In the genomic region with DNA sequence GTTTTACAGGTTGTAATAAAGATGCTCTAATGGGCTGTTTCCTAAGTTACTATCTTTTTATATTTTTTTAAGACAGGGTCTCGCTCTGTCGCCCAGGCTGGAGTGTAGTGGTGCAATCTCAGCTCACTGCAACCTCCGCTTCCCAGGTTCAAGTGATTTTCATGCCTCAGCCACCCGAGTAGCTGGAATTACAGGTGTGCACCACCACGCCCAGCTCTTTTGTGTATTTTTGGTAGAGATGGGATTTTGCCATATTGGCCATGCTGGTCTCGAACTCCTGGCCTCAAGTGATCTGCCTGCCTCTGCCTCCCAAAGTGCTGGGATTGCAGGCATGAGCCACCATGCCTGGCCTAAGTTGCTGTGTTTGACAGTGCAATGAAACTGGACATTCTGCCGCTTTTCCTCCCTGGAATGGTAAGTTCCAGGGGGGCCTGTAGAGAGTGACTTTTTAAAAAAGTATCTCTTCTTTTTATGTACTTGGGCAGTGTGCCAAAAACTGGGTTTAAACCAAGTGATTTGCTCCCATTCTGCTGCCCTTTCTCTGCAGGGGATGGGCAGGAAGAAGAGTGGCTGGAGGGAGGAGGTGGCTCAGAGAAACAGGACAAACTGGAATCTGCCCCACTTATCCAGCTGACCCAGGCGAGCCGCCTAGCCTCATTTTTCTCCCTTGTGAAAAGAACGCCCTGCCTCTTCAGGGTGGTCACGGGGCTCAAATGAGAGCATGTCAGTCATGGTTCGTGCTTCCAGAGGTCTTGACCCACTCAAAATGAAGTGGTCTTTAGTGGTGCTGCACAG, we compare ENCODE assay signal across 11 cellular contexts. TPM values are rescaled to one million over a fixed set of nuclear protein-coding genes. Genes with fewer than 3 reads are reported as not detected.
DNase-seq lines count a peak whose midpoint lies in the region; ATAC-seq and TF ChIP-seq lines count a peak whose summit lies in the region.
"Had no signal": no experiment of that assay in that cellular context is flagged by ENCODE, and none has a peak within 500 bp of the region (broad histone marks: within the 10 kb centered on the region; RNA-seq: fewer than 3 reads in every experiment).

No MANE protein-coding gene starts in this region.

- H3K36me3 ChIP-seq in CD8-positive, alpha-beta T cell (ENCODE audit: insufficient read depth, low read length), result peaks cover 6% of the 10 kb centered on the region
- H3K36me3 ChIP-seq in mesenchymal stem cell (ENCODE audit: control insufficient read depth in 1 of 2, insufficient read depth in 2 of 2, low read depth in 1 of 2, low read length in 2 of 2) (peaks cover 5 to 12% of the 10 kb centered on the region in 2 experiments), right atrium auricular region (peaks cover 10% of the 10 kb centered on the region)
- H3K36me3 ChIP-seq: cardiac muscle cell had no signal

- DNase-seq in CD8-positive, alpha-beta T cell, result no peak
- DNase-seq in activated naive CD8-positive, alpha-beta T cell treated with anti-CD3 and anti-CD28 coated beads, Interleukin-2, amount 10 ng/mL, durations not matched to agents 7 days and 5 days, result no peak
- peak; percentile 77 for DNase-seq in mesenchymal stem cell
- DNase-seq in cerebellum (ENCODE audit: low spot score), result no peak
- no peak for DNase-seq in right atrium auricular region (ENCODE audit: low spot score)

- no peak overlapping the region for H3K4me3 ChIP-seq in CD8-positive, alpha-beta T cell (ENCODE audit: low read depth, low read length)
- no peak overlapping the region for H3K4me3 ChIP-seq in mesenchymal stem cell (ENCODE audit: insufficient read depth in 1 of 2, low read depth in 1 of 2, low read length in 2 of 2)
- H3K4me3 ChIP-seq in right atrium auricular region, result no peak overlapping the region
- H3K4me3 ChIP-seq: cardiac muscle cell had no signal

- no peaks in the 10 kb centered on the region for H3K9me3 ChIP-seq in CD8-positive, alpha-beta T cell (ENCODE audit: low read length)
- no peaks in the 10 kb centered on the region for H3K9me3 ChIP-seq in mesenchymal stem cell (ENCODE audit: control insufficient read depth, low read length)
- no peaks in the 10 kb centered on the region for H3K9me3 ChIP-seq in right atrium auricular region

- no peaks in the 10 kb centered on the region for H3K27me3 Mint-ChIP-seq in CD8-positive, alpha-beta T cell (ENCODE audit: low read depth)
- peaks cover 2% of the 10 kb centered on the region for H3K27me3 Mint-ChIP-seq in activated naive CD8-positive, alpha-beta T cell treated with anti-CD3 and anti-CD28 coated beads, Interleukin-2, amount 10 ng/mL, durations not matched to agents 7 days and 5 days

- WGBS in mesenchymal stem cell, result 52% methylated on average over 12 of the region's 12 CpGs

- H3K27ac ChIP-seq in CD8-positive, alpha-beta T cell (ENCODE audit: low read depth, low read length), result no peak overlapping the region
- H3K27ac ChIP-seq in mesenchymal stem cell (ENCODE audit: low read length, poor library complexity, severe bottlenecking) (peak overlapping the region; percentile 81), right atrium auricular region (no peak overlapping the region)
- H3K27ac ChIP-seq: cardiac muscle cell had no signal

- no peak overlapping the region for H2AK5ac ChIP-seq in mesenchymal stem cell (ENCODE audit: low read length, severe bottlenecking)

- CTCF ChIA-PET in CD8-positive, alpha-beta T cell (lab: Charles Lee), result interaction anchor here (1.4 kb wide), 1 partner anchor 302 kb away, joined by 5 read pairs; no protein-coding TSS in a partner anchor

- H4K8ac ChIP-seq in mesenchymal stem cell (ENCODE audit: low read length), result no peak overlapping the region

- no peak overlapping the region for H3K14ac ChIP-seq in mesenchymal stem cell (ENCODE audit: low read length in 2 of 2)

- 0 out of 2 replicates have a peak, but pooled peaks have one; percentile 6 for TF ChIP-seq RAD21 in Ishikawa (IDR thresholded peaks at IDR 0.05; ENCODE audit: low read depth)

- H3K18ac ChIP-seq in mesenchymal stem cell (ENCODE audit: low read depth in 1 of 2, low read length in 2 of 2), result no peak overlapping the region

- H3K9ac ChIP-seq in mesenchymal stem cell (ENCODE audit: low read length), result no peak overlapping the region

- H3K27ac Mint-ChIP-seq in CD8-positive, alpha-beta T cell, result no peak overlapping the region
- H3K27ac Mint-ChIP-seq in activated naive CD8-positive, alpha-beta T cell treated with anti-CD3 and anti-CD28 coated beads, Interleukin-2, amount 10 ng/mL, durations not matched to agents 7 days and 5 days, result no peak overlapping the region

- ATAC-seq in CD8-positive, alpha-beta T cell, result no peak
- no peak for ATAC-seq in activated naive CD8-positive, alpha-beta T cell treated with anti-CD3 and anti-CD28 coated beads, Interleukin-2, amount 10 ng/mL, durations not matched to agents 7 days and 5 days (ENCODE audit: low read depth)
- ATAC-seq in HG03571 (IDR thresholded peaks at IDR 0.05; ENCODE audit: unreplicated experiment) (no peak), HG02623 (IDR thresholded peaks at IDR 0.05; ENCODE audit: unreplicated experiment) (no peak)
- ATAC-seq: Panc1 had no signal

- no peak overlapping the region for H2BK5ac ChIP-seq in mesenchymal stem cell (ENCODE audit: low read depth, low read length, poor library complexity, severe bottlenecking)

- H2BK12ac ChIP-seq in mesenchymal stem cell (ENCODE audit: low read length in 2 of 2), result no peak overlapping the region

- no peak for TF ChIP-seq CTCF in CD8-positive, alpha-beta T cell (IDR thresholded peaks at IDR 0.05)
- TF ChIP-seq CTCF in right atrium auricular region (IDR thresholded peaks at IDR 0.05), result no peak

- intact Hi-C loops in CD8-positive, alpha-beta T cell (cut with DNase I, micrococcal nuclease), result loop anchor here in 1 of 2 experiments (10.0 kb wide), 1 partner anchor 181 kb away; no protein-coding TSS in a partner anchor

- peak overlapping the region; percentile 80 for H3K4me3 Mint-ChIP-seq in CD8-positive, alpha-beta T cell
- peak overlapping the region; percentile 86 for H3K4me3 Mint-ChIP-seq in activated naive CD8-positive, alpha-beta T cell treated with anti-CD3 and anti-CD28 coated beads, Interleukin-2, amount 10 ng/mL, durations not matched to agents 7 days and 5 days

- H2AFZ ChIP-seq in mesenchymal stem cell (ENCODE audit: low read depth, low read length), result no peak overlapping the region

- H3K79me1 ChIP-seq in mesenchymal stem cell (replicated peaks; ENCODE audit: low read length, poor library complexity, severe bottlenecking), result peaks cover 19% of the 10 kb centered on the region

- H3K36me3 Mint-ChIP-seq in CD8-positive, alpha-beta T cell, result peaks cover 46% of the 10 kb centered on the region
- H3K36me3 Mint-ChIP-seq in activated naive CD8-positive, alpha-beta T cell treated with anti-CD3 and anti-CD28 coated beads, Interleukin-2, amount 10 ng/mL, durations not matched to agents 7 days and 5 days, result peaks cover 32% of the 10 kb centered on the region

- no peak overlapping the region for H3K23ac ChIP-seq in mesenchymal stem cell (ENCODE audit: low read length in 2 of 2)

- POLR2A ChIA-PET in CD8-positive, alpha-beta T cell (lab: Charles Lee), result no interaction called here
- POLR2A ChIA-PET in activated naive CD8-positive, alpha-beta T cell treated with anti-CD3 and anti-CD28 coated beads, Interleukin-2, amount 10 ng/mL, durations not matched to agents 7 days and 5 days (lab: Charles Lee), result interaction anchor here (3.5 kb wide), 1 partner anchor 12 kb away, joined by 32 read pairs; no protein-coding TSS in a partner anchor

- peak; percentile 80 for TF ChIP-seq EP300 in Ishikawa (IDR thresholded peaks at IDR 0.05; ENCODE audit: borderline replicate concordance)

- H4K91ac ChIP-seq in mesenchymal stem cell (ENCODE audit: low read length), result no peak overlapping the region

- peaks cover 18% of the 10 kb centered on the region for H3K4me1 ChIP-seq in CD8-positive, alpha-beta T cell (ENCODE audit: insufficient read depth, low read length)
- peaks cover 29% of the 10 kb centered on the region for H3K4me1 ChIP-seq in mesenchymal stem cell (ENCODE audit: control insufficient read depth, insufficient read depth, low read depth, low read length)
- H3K4me1 ChIP-seq in right atrium auricular region, result peaks cover 0 to 15% of the 10 kb centered on the region in 2 donors

- H3K4ac ChIP-seq in mesenchymal stem cell (ENCODE audit: low read depth in 1 of 2, low read length in 2 of 2), result no peak overlapping the region

- no peak overlapping the region for H2BK15ac ChIP-seq in mesenchymal stem cell (ENCODE audit: low read depth, poor library complexity, severe bottlenecking)

- no peaks in the 10 kb centered on the region for H3K9me3 Mint-ChIP-seq in CD8-positive, alpha-beta T cell
- no peaks in the 10 kb centered on the region for H3K9me3 Mint-ChIP-seq in activated naive CD8-positive, alpha-beta T cell treated with anti-CD3 and anti-CD28 coated beads, Interleukin-2, amount 10 ng/mL, durations not matched to agents 7 days and 5 days

- peak overlapping the region; percentile 15 for H3K4me2 ChIP-seq in mesenchymal stem cell (ENCODE audit: low read length, poor library complexity, severe bottlenecking)

- H3K27me3 ChIP-seq in CD8-positive, alpha-beta T cell (ENCODE audit: insufficient read depth, low read length), result no peaks in the 10 kb centered on the region
- H3K27me3 ChIP-seq in mesenchymal stem cell (ENCODE audit: control insufficient read depth in 1 of 2, insufficient read depth in 1 of 2, low read length in 2 of 2) (peaks cover 0 to 5% of the 10 kb centered on the region in 2 experiments), right atrium auricular region (no peaks in the 10 kb centered on the region)

- H3K4me1 Mint-ChIP-seq in CD8-positive, alpha-beta T cell (ENCODE audit: low read depth), result peaks cover 42% of the 10 kb centered on the region
- H3K4me1 Mint-ChIP-seq in activated naive CD8-positive, alpha-beta T cell treated with anti-CD3 and anti-CD28 coated beads, Interleukin-2, amount 10 ng/mL, durations not matched to agents 7 days and 5 days, result peaks cover 34% of the 10 kb centered on the region

- no peak overlapping the region for H2BK120ac ChIP-seq in mesenchymal stem cell (ENCODE audit: low read depth, low read length)

TF ChIP-seq in Ishikawa, 13 proteins besides CTCF, POLR2A, EP300 and RAD21 (continues in another document):
- TF ChIP-seq, protein P1, sequence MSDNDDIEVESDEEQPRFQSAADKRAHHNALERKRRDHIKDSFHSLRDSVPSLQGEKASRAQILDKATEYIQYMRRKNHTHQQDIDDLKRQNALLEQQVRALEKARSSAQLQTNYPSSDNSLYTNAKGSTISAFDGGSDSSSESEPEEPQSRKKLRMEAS (IDR thresholded peaks at IDR 0.05), result peak; percentile 28
- TF ChIP-seq NFIC (IDR thresholded peaks at IDR 0.05), result peak; percentile 93

RNA-seq across cellular contexts. Expression of a gene that starts 2.3 kb away (rescaled TPM):
- total RNA-seq in CD8-positive, alpha-beta T cell, result 10 to 100 TPM; 24.2 to 25.9 TPM
- 10 to 100 TPM; 24.7 to 25.4 TPM for total RNA-seq in activated naive CD8-positive, alpha-beta T cell treated with anti-CD3 and anti-CD28 coated beads, Interleukin-2, amount 10 ng/mL, durations not matched to agents 7 days and 5 days
- 3.0 TPM for polyA plus RNA-seq in mesenchymal stem cell (2013, experiment 1 of 2)
- 3.2 TPM for polyA plus RNA-seq in mesenchymal stem cell (2013, experiment 2 of 2)
- total RNA-seq in cerebellum (24.4 TPM), right atrium auricular region (1 to 10 TPM; 2.0 to 5.0 TPM)
- total RNA-seq: myocyte had no signal

RNA-seq across cellular contexts. Expression of a gene that starts 19.9 kb away (rescaled TPM):
- total RNA-seq in CD8-positive, alpha-beta T cell, result under 1 TPM in 1 of 2 experiments, not detected in 1; 0.16 TPM
- not detected for total RNA-seq in activated naive CD8-positive, alpha-beta T cell treated with anti-CD3 and anti-CD28 coated beads, Interleukin-2, amount 10 ng/mL, durations not matched to agents 7 days and 5 days
- 0.10 TPM for polyA plus RNA-seq in mesenchymal stem cell (2013, experiment 1 of 2)
- 0.10 TPM for polyA plus RNA-seq in mesenchymal stem cell (2013, experiment 2 of 2)
- total RNA-seq in cerebellum (2.4 TPM), right atrium auricular region (not detected)
- total RNA-seq: myocyte had no signal
